Comparison of ENCODE assay signal across 8 cellular contexts in the genomic region with DNA sequence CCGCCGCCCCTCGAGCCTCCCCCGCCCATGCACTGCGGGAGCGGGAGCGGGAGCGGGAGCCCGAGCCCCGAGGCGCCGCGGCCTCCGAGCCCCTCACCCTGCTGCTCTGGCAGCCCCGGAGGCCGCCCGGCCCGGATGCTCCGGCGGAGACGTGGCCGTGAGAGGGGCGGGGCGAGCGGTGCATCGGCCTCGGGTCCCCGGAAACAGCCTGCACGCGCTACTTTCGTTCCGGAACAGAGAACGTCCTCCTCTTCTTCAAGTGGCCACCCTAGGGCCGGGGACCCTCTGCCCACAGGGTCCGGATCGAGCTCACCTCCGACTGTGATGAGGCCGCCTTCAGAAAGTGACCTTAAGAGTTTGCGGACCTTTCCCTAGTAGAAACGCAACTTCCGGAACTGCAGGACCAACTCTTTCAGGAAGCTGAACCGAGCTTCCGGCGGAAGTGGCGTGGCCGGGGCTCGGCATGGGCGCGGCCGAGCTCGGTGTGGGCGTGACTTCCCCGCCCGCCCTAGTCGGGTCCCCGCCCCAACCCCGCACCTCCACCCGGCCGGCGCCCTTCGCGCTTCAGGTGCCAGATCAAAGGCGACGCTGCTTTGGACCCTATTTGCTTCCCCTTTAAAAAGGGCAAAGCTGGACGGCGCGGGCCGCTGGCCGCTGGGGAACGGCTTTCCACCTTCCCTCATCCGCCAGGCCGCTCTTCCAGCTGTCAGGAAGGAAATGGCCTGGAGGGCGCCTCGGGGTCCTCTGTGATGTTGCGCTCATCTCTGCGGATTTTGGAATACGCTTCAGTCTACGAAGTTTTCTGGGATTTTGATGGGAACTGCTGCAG.
A peak's percentile ranks its signal among the peaks of the same experiment; 100 is the strongest.
DNase-seq lines count a peak whose midpoint lies in the region; ATAC-seq and TF ChIP-seq lines count a peak whose summit lies in the region.

A gene with protein sequence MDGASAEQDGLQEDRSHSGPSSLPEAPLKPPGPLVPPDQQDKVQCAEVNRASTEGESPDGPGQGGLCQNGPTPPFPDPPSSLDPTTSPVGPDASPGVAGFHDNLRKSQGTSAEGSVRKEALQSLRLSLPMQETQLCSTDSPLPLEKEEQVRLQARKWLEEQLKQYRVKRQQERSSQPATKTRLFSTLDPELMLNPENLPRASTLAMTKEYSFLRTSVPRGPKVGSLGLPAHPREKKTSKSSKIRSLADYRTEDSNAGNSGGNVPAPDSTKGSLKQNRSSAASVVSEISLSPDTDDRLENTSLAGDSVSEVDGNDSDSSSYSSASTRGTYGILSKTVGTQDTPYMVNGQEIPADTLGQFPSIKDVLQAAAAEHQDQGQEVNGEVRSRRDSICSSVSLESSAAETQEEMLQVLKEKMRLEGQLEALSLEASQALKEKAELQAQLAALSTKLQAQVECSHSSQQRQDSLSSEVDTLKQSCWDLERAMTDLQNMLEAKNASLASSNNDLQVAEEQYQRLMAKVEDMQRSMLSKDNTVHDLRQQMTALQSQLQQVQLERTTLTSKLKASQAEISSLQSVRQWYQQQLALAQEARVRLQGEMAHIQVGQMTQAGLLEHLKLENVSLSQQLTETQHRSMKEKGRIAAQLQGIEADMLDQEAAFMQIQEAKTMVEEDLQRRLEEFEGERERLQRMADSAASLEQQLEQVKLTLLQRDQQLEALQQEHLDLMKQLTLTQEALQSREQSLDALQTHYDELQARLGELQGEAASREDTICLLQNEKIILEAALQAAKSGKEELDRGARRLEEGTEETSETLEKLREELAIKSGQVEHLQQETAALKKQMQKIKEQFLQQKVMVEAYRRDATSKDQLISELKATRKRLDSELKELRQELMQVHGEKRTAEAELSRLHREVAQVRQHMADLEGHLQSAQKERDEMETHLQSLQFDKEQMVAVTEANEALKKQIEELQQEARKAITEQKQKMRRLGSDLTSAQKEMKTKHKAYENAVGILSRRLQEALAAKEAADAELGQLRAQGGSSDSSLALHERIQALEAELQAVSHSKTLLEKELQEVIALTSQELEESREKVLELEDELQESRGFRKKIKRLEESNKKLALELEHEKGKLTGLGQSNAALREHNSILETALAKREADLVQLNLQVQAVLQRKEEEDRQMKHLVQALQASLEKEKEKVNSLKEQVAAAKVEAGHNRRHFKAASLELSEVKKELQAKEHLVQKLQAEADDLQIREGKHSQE (N-terminal part only) (minus strand): TSS at position 164 of the 829 bp plus-strand sequence. CDS start 6,741 bp downstream, outside the sequence.

- peak within 1 kb of the TSS; percentile 98 for H3K9ac ChIP-seq in SK-N-MC (ENCODE audit: insufficient read length)

- ATAC-seq in HG02571 (IDR thresholded peaks at IDR 0.05; ENCODE audit: unreplicated experiment): peak; percentile 72

- H3K36me3 Mint-ChIP-seq in activated naive CD4-positive, alpha-beta T cell treated with anti-CD3 and anti-CD28 coated beads, Interleukin-2, amount 10 ng/mL, durations not matched to agents 7 days and 5 days: peaks cover 69% of the 10 kb centered on the region

- CTCF ChIA-PET in activated naive CD4-positive, alpha-beta T cell treated with anti-CD3 and anti-CD28 coated beads, Interleukin-2, amount 10 ng/mL, durations not matched to agents 7 days and 5 days (lab: Charles Lee): interaction anchor here (0.9 to 1.6 kb wide), 2 partner anchors 14 to 57 kb away, joined by 3 read pairs; no protein-coding TSS in a partner anchor

- H3K36me3 ChIP-seq in GM06990 (ENCODE audit: control insufficient read depth, insufficient read depth, low read length) (peaks cover 18% of the 10 kb centered on the region), SK-N-MC (ENCODE audit: insufficient read depth, low read length) (peaks cover 19% of the 10 kb centered on the region; the same call in 1 of the 2 replicates)

- peak; percentile 96 for DNase-seq in GM06990 (ENCODE audit: extremely low read depth, insufficient read length)
- peak; percentile 76 for DNase-seq in NCI-H1048 (lab: John Stamatoyannopoulos, UW)
- peak; percentile 70 for DNase-seq in SK-N-MC (ENCODE audit: low read depth, low spot score)
- peak; percentile 95 for DNase-seq in activated naive CD4-positive, alpha-beta T cell treated with anti-CD3 and anti-CD28 coated beads, Interleukin-2, amount 10 ng/mL, durations not matched to agents 7 days and 5 days
- peak; percentile 89 for DNase-seq in globus pallidus (ENCODE audit: low spot score)
- DNase-seq in nucleus accumbens (lab: John Stamatoyannopoulos, UW): peak; percentile 32 to 95 (median 86)
- DNase-seq in superior temporal gyrus (ENCODE audit: extremely low spot score): peak; percentile 94

- H3K4me3 ChIP-seq in GM06990 (replicated peaks; ENCODE audit: low read depth, low read length) (peak within 1 kb of the TSS; percentile 80), SK-N-MC (peak within 1 kb of the TSS; percentile 92)

- TF ChIP-seq CTCF in GM06990 (IDR thresholded peaks at IDR 0.05; ENCODE audit: insufficient read depth, low read length, poor library complexity, severe bottlenecking): no peak

- H3K4me3 Mint-ChIP-seq in activated naive CD4-positive, alpha-beta T cell treated with anti-CD3 and anti-CD28 coated beads, Interleukin-2, amount 10 ng/mL, durations not matched to agents 7 days and 5 days: peak within 1 kb of the TSS; percentile 95

- H3K9me3 ChIP-seq in SK-N-MC (ENCODE audit: low read depth, low read length): no peaks in the 10 kb centered on the region

- no peaks in the 10 kb centered on the region for H3K9me3 Mint-ChIP-seq in activated naive CD4-positive, alpha-beta T cell treated with anti-CD3 and anti-CD28 coated beads, Interleukin-2, amount 10 ng/mL, durations not matched to agents 7 days and 5 days

- peaks cover 4% of the 10 kb centered on the region for H3K27me3 Mint-ChIP-seq in activated naive CD4-positive, alpha-beta T cell treated with anti-CD3 and anti-CD28 coated beads, Interleukin-2, amount 10 ng/mL, durations not matched to agents 7 days and 5 days

- H3K27ac ChIP-seq in SK-N-MC: peak within 1 kb of the TSS; percentile 98

- no peaks in the 10 kb centered on the region for H3K27me3 ChIP-seq in GM06990 (replicated peaks; ENCODE audit: control insufficient read depth, insufficient read depth, low read length)

- peak within 1 kb of the TSS; percentile 99 for H3K27ac Mint-ChIP-seq in activated naive CD4-positive, alpha-beta T cell treated with anti-CD3 and anti-CD28 coated beads, Interleukin-2, amount 10 ng/mL, durations not matched to agents 7 days and 5 days

- H3K4me1 Mint-ChIP-seq in activated naive CD4-positive, alpha-beta T cell treated with anti-CD3 and anti-CD28 coated beads, Interleukin-2, amount 10 ng/mL, durations not matched to agents 7 days and 5 days: peaks cover 66% of the 10 kb centered on the region

Comparison
In these comparisons a context has a peak if more than half of its experiments do, and no peak if none do; other contexts are left out.
1. Peak in every context shown above with its lines: DNase-seq, ATAC-seq, H3K4me3 ChIP-seq and H3K27ac ChIP-seq.